16 cellular contexts compared by ENCODE assay signal in genomic region chr9:99576002-99576401, GRCh38.
DNase-seq lines count a peak whose midpoint lies in the region; ATAC-seq, FAIRE-seq and TF ChIP-seq lines count a peak whose summit lies in the region.
"Had no signal": no experiment of that assay in that cellular context is flagged by ENCODE, and none has a peak within 500 bp of the region (broad histone marks: within the 10 kb centered on the region; RNA-seq: fewer than 3 reads in every experiment).

No MANE protein-coding gene starts in this region.

- ATAC-seq in HepG2 (peak; percentile 96), right lobe of liver (no peak), K562 (peak; percentile 94), GM21447 (IDR thresholded peaks at IDR 0.05; ENCODE audit: unreplicated experiment) (no peak)

- H3K27me3 ChIP-seq in HepG2 (ENCODE audit: control insufficient read depth in 1 of 2, insufficient read depth in 2 of 2, low read length in 2 of 2) (no peaks in the 10 kb centered on the region; a peak in 1 of 5 replicates), right lobe of liver (no peaks in the 10 kb centered on the region), Karpas-422 (ENCODE audit: low read length) (no peaks in the 10 kb centered on the region), K562 (ENCODE audit: control insufficient read depth in 2 of 2, insufficient read depth in 2 of 2, low read length in 2 of 2) (no peaks in the 10 kb centered on the region)
- H3K27me3 ChIP-seq: BLaER1 treated with 17β-estradiol and CSF1 and Interleukin-3, amounts not matched to agents 10 nM and 100 nM had no signal

- H3K9ac ChIP-seq in HepG2 (ENCODE audit: insufficient read depth, low read depth, low read length): no peak overlapping the region
- H3K9ac ChIP-seq in Karpas-422 (ENCODE audit: low read length): no peak overlapping the region
- H3K9ac ChIP-seq in K562 (ENCODE audit: insufficient read depth in 1 of 2, low read depth in 2 of 2, low read length in 2 of 2): no peak overlapping the region
- H3K9ac ChIP-seq: BLaER1 treated with 17β-estradiol and CSF1 and Interleukin-3, amounts not matched to agents 10 nM and 100 nM had no signal

- no peak overlapping the region for H2AFZ ChIP-seq in HepG2 (ENCODE audit: low read length)
- H2AFZ ChIP-seq in Karpas-422 (ENCODE audit: low read length): no peak overlapping the region
- no peak overlapping the region for H2AFZ ChIP-seq in K562 (ENCODE audit: low read depth, low read length)

- no TSS peak for BruUV-seq in HepG2 (replicated peaks; lab: Mats Ljungman, UMichigan)
- no TSS peak for BruUV-seq in K562 (replicated peaks; lab: Mats Ljungman, UMichigan)

- TF ChIP-seq RAD21 in HepG2 (CRISPR knock-in tag; IDR thresholded peaks at IDR 0.05) (no peak), K562 (CRISPR knock-in tag; conservative IDR thresholded peaks at IDR 0.05 in 1 of 2, IDR thresholded peaks at IDR 0.05 in 1 of 2) (no peak)

- DNase-seq in HepG2 (ENCODE audit: low spot score) (peak; percentile 12), right lobe of liver (no peak), Karpas-422 (peak; percentile 53), K562 (ENCODE audit: extremely low read depth in 1 of 4, low spot score in 3 of 4) (peak; percentile 20 to 33 (median 32)), NCI-H1092 treated with DMSO at 0.1 percent for 48 hours (lab: John Stamatoyannopoulos, UW) (no peak), cerebellum (ENCODE audit: low spot score) (no peak)
- no peak for DNase-seq in activated CD4-positive, alpha-beta T cell treated with anti-CD3 and anti-CD28 coated beads for 48 hours
- DNase-seq: DMS79 treated with DMSO at 0.1 percent for 48 hours, GDM1, NCI-H1417, NCI-H187 treated with DMSO at 0.1 percent for 48 hours, SJCRH30 had no signal

- CTCF ChIA-PET in HepG2 (lab: Yijun Ruan, JAX; ENCODE audit: low intra/inter-chr PET ratio, low total read pairs): no interaction called here
- CTCF ChIA-PET in K562 (lab: Yijun Ruan, JAX; ENCODE audit: low intra/inter-chr PET ratio): no interaction called here

- no peaks in the 10 kb centered on the region for H3K9me1 ChIP-seq in K562 (ENCODE audit: control insufficient read depth, insufficient read depth, low read length)

- H3K27ac ChIP-seq in HepG2 (ENCODE audit: extremely low read length, insufficient read depth, low read length) (no peak overlapping the region), right lobe of liver (no peak overlapping the region), Karpas-422 (ENCODE audit: low read length) (no peak overlapping the region), K562 (ENCODE audit: extremely low read depth, low read depth, low read length) (no peak overlapping the region)
- H3K27ac ChIP-seq: 22Rv1; BLaER1 treated with 17β-estradiol and CSF1 and Interleukin-3, amounts not matched to agents 10 nM and 100 nM; SJCRH30 had no signal

- TF ChIP-seq CTCF in HepG2 (CRISPR knock-in tag; IDR thresholded peaks at IDR 0.05): peak; percentile 33; the same call in 1 of the 2 replicates
- no peak for TF ChIP-seq CTCF in right lobe of liver (IDR thresholded peaks at IDR 0.05)
- TF ChIP-seq CTCF in K562 (IDR thresholded peaks at IDR 0.05 in 2 of 3, conservative IDR thresholded peaks at IDR 0.05 in 1 of 3; ENCODE audit: insufficient read depth in 2 of 3, low read depth in 1 of 3, low read length in 3 of 3): peak; percentile 26 to 62 (median 33); a peak in 4 of 6 replicates

- no peak for TF ChIP-seq POLR2A in HepG2 (IDR thresholded peaks at IDR 0.05; ENCODE audit: insufficient read depth in 1 of 2, low read depth in 2 of 2, low read length in 2 of 2)
- no peak for TF ChIP-seq POLR2A in right lobe of liver (IDR thresholded peaks at IDR 0.05)
- no peak for TF ChIP-seq POLR2A in K562 (conservative IDR thresholded peaks at IDR 0.05)

- H3K4me3 ChIP-seq in HepG2 (replicated peaks in 1 of 3; ENCODE audit: insufficient read depth in 1 of 3, low read depth in 2 of 3, low read length in 3 of 3) (no peak overlapping the region), right lobe of liver (no peak overlapping the region), Karpas-422 (ENCODE audit: low read length) (no peak overlapping the region), K562 (no peak overlapping the region)
- H3K4me3 ChIP-seq: BLaER1 treated with 17β-estradiol and CSF1 and Interleukin-3, amounts not matched to agents 10 nM and 100 nM; SJCRH30 had no signal

- no peaks in the 10 kb centered on the region for H4K20me1 ChIP-seq in HepG2 (ENCODE audit: insufficient read depth, low read length)
- no peaks in the 10 kb centered on the region for H4K20me1 ChIP-seq in Karpas-422 (ENCODE audit: insufficient read depth, low read depth, low read length)
- H4K20me1 ChIP-seq in K562 (replicated peaks; ENCODE audit: control insufficient read depth, insufficient read depth, low read length): no peaks in the 10 kb centered on the region
- H4K20me1 ChIP-seq: BLaER1 treated with 17β-estradiol and CSF1 and Interleukin-3, amounts not matched to agents 10 nM and 100 nM had no signal

- FAIRE-seq in HepG2 (lab: Jason Lieb, UNC) (peak; percentile 28), K562 (lab: Jason Lieb, UNC) (peak; percentile 58)
- FAIRE-seq: GM12892 had no signal

- H3K36me3 ChIP-seq in HepG2 (replicated peaks in 1 of 2; ENCODE audit: control insufficient read depth in 1 of 2, insufficient read depth in 2 of 2, low read length in 2 of 2): no peaks in the 10 kb centered on the region
- H3K36me3 ChIP-seq in right lobe of liver: no peaks in the 10 kb centered on the region
- no peaks in the 10 kb centered on the region for H3K36me3 ChIP-seq in Karpas-422 (ENCODE audit: insufficient read depth, low read length)
- H3K36me3 ChIP-seq in K562 (ENCODE audit: control insufficient read depth, insufficient read depth, low read length): no peaks in the 10 kb centered on the region
- H3K36me3 ChIP-seq: BLaER1 treated with 17β-estradiol and CSF1 and Interleukin-3, amounts not matched to agents 10 nM and 100 nM; SJCRH30 had no signal

- no peaks in the 10 kb centered on the region for H3K4me1 ChIP-seq in HepG2 (ENCODE audit: insufficient read depth, low read length)
- no peaks in the 10 kb centered on the region for H3K4me1 ChIP-seq in right lobe of liver
- H3K4me1 ChIP-seq in Karpas-422 (ENCODE audit: low read length): no peaks in the 10 kb centered on the region
- H3K4me1 ChIP-seq in K562 (replicated peaks in 1 of 2; ENCODE audit: control insufficient read depth in 2 of 2, insufficient read depth in 2 of 2, low read length in 2 of 2): no peaks in the 10 kb centered on the region
- H3K4me1 ChIP-seq: SJCRH30 had no signal

- TF ChIP-seq EP300 in HepG2 (IDR thresholded peaks at IDR 0.05; ENCODE audit: low read depth in 2 of 2, low read length in 2 of 2): no peak
- no peak for TF ChIP-seq EP300 in HepG2 (CRISPR knock-in tag; IDR thresholded peaks at IDR 0.05; ENCODE audit: borderline replicate concordance)
- no peak for TF ChIP-seq EP300 in K562 (IDR thresholded peaks at IDR 0.05; ENCODE audit: low read length)

- POLR2A ChIA-PET in HepG2 (lab: Yijun Ruan, JAX) (no interaction called here), K562 (lab: Yijun Ruan, JAX) (interaction anchor here (0.6 to 1.1 kb wide), 2 partner anchors 13 to 160 kb away, joined by 3 read pairs; no protein-coding TSS in a partner anchor)

- in situ Hi-C loops in HepG2 (cut with HindIII; ENCODE audit: extremely low pct_ligation_motif_present, low pct_unique_long_range_greater_than_20kb): no loop called here
- in situ Hi-C loops in K562 (cut with MboI): no loop called here

- 29% methylated on average over 3 of the region's 4 CpGs for WGBS in HepG2 (ENCODE audit: low lambda C conversion rate)
- WGBS in right lobe of liver (ENCODE audit: insufficient coverage, low coverage, low lambda C conversion rate, missing lambda C conversion rate): 50% methylated on average over 2 of the region's 4 CpGs
- WGBS in K562 (ENCODE audit: insufficient coverage, low coverage, missing lambda C conversion rate): 0% methylated on average over 4 of the region's 4 CpGs

- no peaks in the 10 kb centered on the region for H3K9me2 ChIP-seq in Karpas-422 (replicated peaks; ENCODE audit: insufficient read depth, low read length)

- no peaks in the 10 kb centered on the region for H3K9me3 ChIP-seq in HepG2 (ENCODE audit: low read length)
- no peaks in the 10 kb centered on the region for H3K9me3 ChIP-seq in right lobe of liver
- H3K9me3 ChIP-seq in Karpas-422 (ENCODE audit: low read length): no peaks in the 10 kb centered on the region
- H3K9me3 ChIP-seq in K562 (replicated peaks; ENCODE audit: control insufficient read depth, insufficient read depth, low read depth, low read length): no peaks in the 10 kb centered on the region
- H3K9me3 ChIP-seq: SJCRH30 had no signal

- H3K79me2 ChIP-seq in HepG2 (ENCODE audit: insufficient read depth, low read length) (no peaks in the 10 kb centered on the region), Karpas-422 (ENCODE audit: low read length) (no peaks in the 10 kb centered on the region), K562 (ENCODE audit: control insufficient read depth, insufficient read depth, low read length) (no peaks in the 10 kb centered on the region)

- intact Hi-C loops in HepG2 (cut with micrococcal nuclease; ENCODE audit: unreplicated experiment) (no loop called here), right lobe of liver (cut with DNase I) (no loop called here), K562 (cut with micrococcal nuclease) (loop anchor here (10.0 kb wide), 2 partner anchors 99 to 311 kb away; no protein-coding TSS in a partner anchor)

- H3K4me2 ChIP-seq in HepG2 (ENCODE audit: low read depth, low read length) (no peak overlapping the region), Karpas-422 (ENCODE audit: low read depth, low read length, poor library complexity, severe bottlenecking) (no peak overlapping the region), K562 (ENCODE audit: insufficient read depth, low read length) (no peak overlapping the region)
- H3K4me2 ChIP-seq: BLaER1 treated with 17β-estradiol and CSF1 and Interleukin-3, amounts not matched to agents 10 nM and 100 nM had no signal

TF ChIP-seq in HepG2, 621 proteins besides CTCF, POLR2A, EP300 and RAD21:
- TF ChIP-seq SALL1 (CRISPR knock-in tag; IDR thresholded peaks at IDR 0.05) (no peak), STAG1 (CRISPR knock-in tag; IDR thresholded peaks at IDR 0.05) (peak; percentile 10; the same call in 1 of the 2 replicates), HOXA3 (CRISPR knock-in tag; IDR thresholded peaks at IDR 0.05) (no peak), NFRKB (IDR thresholded peaks at IDR 0.05) (no peak), TP53 (CRISPR knock-in tag; conservative IDR thresholded peaks at IDR 0.05) (no peak), ZFP1 (CRISPR knock-in tag; IDR thresholded peaks at IDR 0.05) (no peak), NR2C2 (CRISPR knock-in tag; IDR thresholded peaks at IDR 0.05; ENCODE audit: borderline replicate concordance) (no peak)

TF ChIP-seq in K562, 482 proteins besides CTCF, POLR2A, EP300 and RAD21 (continues in another document):
- TF ChIP-seq PRPF4 (IDR thresholded peaks at IDR 0.05; ENCODE audit: insufficient read depth, low read depth, low read length, poor library complexity, severe bottlenecking) (no peak), SIN3A (IDR thresholded peaks at IDR 0.05; ENCODE audit: borderline replicate concordance in 2 of 2, control insufficient read depth in 1 of 2, low read depth in 2 of 2, low read length in 2 of 2) (no peak), CBFB (CRISPR knock-in tag; IDR thresholded peaks at IDR 0.05) (no peak), ZNF766 (CRISPR knock-in tag; conservative IDR thresholded peaks at IDR 0.05) (no peak), ELF1 (tag; IDR thresholded peaks at IDR 0.05) (no peak)

Comparison
In these comparisons a context has a peak if more than half of its experiments do, and no peak if none do; other contexts are left out.
1. ATAC-seq: peak in HepG2 (single experiment) and K562 (single experiment); none in right lobe of liver (0 of 4) and GM21447 (single experiment).
2. DNase-seq: peak in HepG2 (single experiment), Karpas-422 (single experiment) and K562 (4 of 4); none in right lobe of liver (0 of 3), NCI-H1092 treated with DMSO at 0.1 percent for 48 hours (single experiment), cerebellum (single experiment) and activated CD4-positive, alpha-beta T cell treated with anti-CD3 and anti-CD28 coated beads for 48 hours (single experiment).
3. CTCF ChIP-seq: peak in HepG2 (single experiment) and K562 (3 of 3); none in right lobe of liver (0 of 4).
4. Of the 241 proteins assayed by ChIP-seq in both HepG2 and K562: peak only in HepG2: STAG1; only in K562: SMC3; in both: CTCF; in neither: 238.